ENCODE assay signal across 23 cellular contexts in the genomic region with DNA sequence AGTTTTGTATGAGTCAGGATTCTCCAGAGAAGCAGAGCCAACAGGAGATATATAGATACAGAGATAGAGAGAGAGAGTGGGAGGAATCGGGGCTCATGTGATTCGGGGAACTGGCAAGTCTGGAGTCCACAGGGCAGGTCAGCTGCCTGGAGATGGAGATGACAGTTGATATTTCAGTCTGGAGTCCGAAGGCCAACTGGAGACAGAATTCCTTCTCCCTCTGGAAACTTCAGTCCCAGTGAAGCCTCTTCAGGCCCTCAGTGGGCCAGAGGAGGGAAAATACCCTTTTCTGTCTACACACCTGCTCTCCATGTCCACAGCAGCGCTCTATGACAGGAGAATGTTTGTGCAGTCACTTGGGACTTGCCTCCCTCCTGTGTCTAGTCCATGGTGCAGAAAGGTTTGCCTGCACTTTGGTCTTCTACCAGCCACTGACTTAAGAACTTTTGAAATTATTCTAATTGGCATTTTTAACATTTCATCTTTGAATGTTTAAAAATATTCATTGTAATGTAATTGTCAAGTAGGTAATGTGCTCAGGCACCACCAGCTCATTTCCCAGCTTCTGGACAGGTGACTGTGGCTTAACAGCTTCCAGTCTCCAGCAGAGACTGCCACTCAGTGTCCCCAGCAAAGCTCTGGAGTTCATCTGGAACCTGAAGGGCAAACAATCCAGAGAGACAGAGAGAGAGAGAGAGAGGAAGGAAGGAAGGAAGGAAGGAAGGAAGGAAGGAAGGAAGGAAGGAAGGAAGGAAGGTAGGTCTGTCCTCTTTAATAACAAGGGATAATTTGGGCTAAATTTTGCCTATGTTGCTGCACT. TPM values are rescaled to one million over a fixed set of nuclear protein-coding genes. Genes with fewer than 3 reads are reported as not detected.
DNase-seq lines count a peak whose midpoint lies in the region; ATAC-seq, FAIRE-seq and TF ChIP-seq lines count a peak whose summit lies in the region.
"Had no signal": no experiment of that assay in that cellular context is flagged by ENCODE, and none has a peak within 500 bp of the region (broad histone marks: within the 10 kb centered on the region; RNA-seq: fewer than 3 reads in every experiment).

No MANE protein-coding gene starts in this region.

- H3K9me3 ChIP-seq in HEK293 (ENCODE audit: control insufficient read depth, insufficient read depth, low read depth, low read length) (no peaks in the 10 kb centered on the region), HepG2 (ENCODE audit: low read length) (no peaks in the 10 kb centered on the region)

- no peaks in the 10 kb centered on the region; a peak in 1 of 5 replicates for H3K27me3 ChIP-seq in HepG2 (ENCODE audit: control insufficient read depth in 1 of 2, insufficient read depth in 2 of 2, low read length in 2 of 2)

- H3K79me2 ChIP-seq in HepG2 (ENCODE audit: insufficient read depth, low read length): no peaks in the 10 kb centered on the region

- in situ Hi-C loops in HepG2 (cut with HindIII; ENCODE audit: extremely low pct_ligation_motif_present, low pct_unique_long_range_greater_than_20kb): no loop called here

- POLR2A ChIA-PET in HEK293 (lab: Yijun Ruan, JAX): no interaction called here
- POLR2A ChIA-PET in HepG2 (lab: Yijun Ruan, JAX): interaction anchor here (3.2 kb wide), 1 partner anchor 21 kb away, joined by 10 read pairs; no protein-coding TSS in a partner anchor

- H2AFZ ChIP-seq in HepG2 (ENCODE audit: low read length): no peak overlapping the region

- CTCF ChIA-PET in HEK293 (lab: Yijun Ruan, JAX): no interaction called here
- CTCF ChIA-PET in HepG2 (lab: Yijun Ruan, JAX; ENCODE audit: low intra/inter-chr PET ratio, low total read pairs): no interaction called here

- H3K27ac ChIP-seq in HEK293 (ENCODE audit: extremely low read depth, low read depth, low read length) (no peak overlapping the region), coronary artery (no peak overlapping the region), HepG2 (ENCODE audit: extremely low read length, insufficient read depth, low read length) (peak overlapping the region; percentile 9)
- H3K27ac ChIP-seq: KMS-11 had no signal

- FAIRE-seq in HepG2 (lab: Jason Lieb, UNC): peak; percentile 79
- FAIRE-seq: GM12892 had no signal

- ATAC-seq in HepG2 (peak; percentile 85), GM18867 (IDR thresholded peaks at IDR 0.05; ENCODE audit: unreplicated experiment) (no peak), GM18519 (IDR thresholded peaks at IDR 0.05; ENCODE audit: low FRiP score, unreplicated experiment) (no peak)
- ATAC-seq: CD8-positive, alpha-beta T cell had no signal

- H4K20me1 ChIP-seq in HepG2 (ENCODE audit: insufficient read depth, low read length): no peaks in the 10 kb centered on the region

- TF ChIP-seq POLR2A in HepG2 (IDR thresholded peaks at IDR 0.05; ENCODE audit: insufficient read depth in 1 of 2, low read depth in 2 of 2, low read length in 2 of 2): no peak

- TF ChIP-seq EP300 in HepG2 (IDR thresholded peaks at IDR 0.05; ENCODE audit: low read depth in 2 of 2, low read length in 2 of 2) (no peak), HepG2 (CRISPR knock-in tag; IDR thresholded peaks at IDR 0.05; ENCODE audit: borderline replicate concordance) (no peak)

- DNase-seq in coronary artery (ENCODE audit: low spot score): peak; percentile 24
- peak; percentile 53 for DNase-seq in HepG2 (ENCODE audit: low spot score)
- peak; percentile 26 for DNase-seq in posterior vena cava (ENCODE audit: low spot score)
- no peak for DNase-seq in A172 (ENCODE audit: low spot score)
- no peak for DNase-seq in stimulated activated CD4-positive, alpha-beta T cell treated with anti-CD3 and anti-CD28 coated beads, Interleukin-12 subunit alpha, Interleukin-12 subunit beta, amount 100 ng/mL, for 4 hours
- DNase-seq: ACHN; C1 segment of cervical spinal cord; CD8-positive, alpha-beta T cell; H9; NCI-H1105; NCI-H146; NCI-H2029; NCI-H226; NCI-H510A treated with DMSO at 0.1 percent for 48 hours; NCI-H748 treated with DMSO at 0.1 percent for 48 hours; OCI-M1; Right ventricle myocardium superior; SW 1271 had no signal

- no peak overlapping the region; the same call in 1 of the 2 replicates for H3K9ac ChIP-seq in HepG2 (ENCODE audit: insufficient read depth, low read depth, low read length)
- H3K9ac ChIP-seq: KMS-11 had no signal

- no TSS peak for BruUV-seq in HepG2 (replicated peaks; lab: Mats Ljungman, UMichigan)

- TF ChIP-seq CTCF in HEK293 (tag by site-specific recombination; IDR thresholded peaks at IDR 0.05) (no peak), coronary artery (IDR thresholded peaks at IDR 0.05) (no peak), HepG2 (CRISPR knock-in tag; IDR thresholded peaks at IDR 0.05) (peak; percentile 37; the same call in 1 of the 2 replicates)

- H3K4me1 ChIP-seq in HEK293 (ENCODE audit: control insufficient read depth, insufficient read depth, low read length) (no peaks in the 10 kb centered on the region), HepG2 (ENCODE audit: insufficient read depth, low read length) (peaks cover 50% of the 10 kb centered on the region)

- H3K36me3 ChIP-seq in HEK293 (ENCODE audit: control insufficient read depth in 2 of 2, insufficient read depth in 1 of 2, low read length in 2 of 2) (no peaks in the 10 kb centered on the region), HepG2 (replicated peaks in 1 of 2; ENCODE audit: control insufficient read depth in 1 of 2, insufficient read depth in 2 of 2, low read length in 2 of 2) (no peaks in the 10 kb centered on the region)

- WGBS in HepG2 (ENCODE audit: low lambda C conversion rate): 7% methylated on average over 4 of the region's 4 CpGs

- TF ChIP-seq RAD21 in HepG2 (CRISPR knock-in tag; IDR thresholded peaks at IDR 0.05): no peak

- intact Hi-C loops in HepG2 (cut with micrococcal nuclease; ENCODE audit: unreplicated experiment) (loop anchor here (5.0 kb wide), 1 partner anchor 1011 kb away; no protein-coding TSS in a partner anchor), posterior vena cava (cut with DNase I) (no loop called here)

- H3K4me2 ChIP-seq in HepG2 (ENCODE audit: low read depth, low read length): peak overlapping the region; percentile 77
- H3K4me2 ChIP-seq: KMS-11 had no signal

- H3K4me3 ChIP-seq in HEK293 (ENCODE audit: low read depth, low read length): no peak overlapping the region
- no peak overlapping the region for H3K4me3 ChIP-seq in coronary artery
- peak overlapping the region in 2 of 3 experiments; percentile 23 to 36; a peak in 4 of 6 replicates for H3K4me3 ChIP-seq in HepG2 (replicated peaks in 1 of 3; ENCODE audit: insufficient read depth in 1 of 3, low read depth in 2 of 3, low read length in 3 of 3)

TF ChIP-seq in HEK293, 187 proteins besides CTCF, POLR2A, EP300 and RAD21:
- TF ChIP-seq TCF7L2 (IDR thresholded peaks at IDR 0.05; ENCODE audit: borderline replicate concordance, low read depth, low read length) (no peak), ZNF366 (tag by site-specific recombination; conservative IDR thresholded peaks at IDR 0.05) (peak; percentile 57; the same call in 1 of the 2 replicates)

TF ChIP-seq in HepG2, 621 proteins besides CTCF, POLR2A, EP300 and RAD21 (continues in another document):
- TF ChIP-seq ZSCAN25 (CRISPR knock-in tag; IDR thresholded peaks at IDR 0.05) (no peak), PHF20 (CRISPR knock-in tag; IDR thresholded peaks at IDR 0.05) (no peak), SP140L (CRISPR knock-in tag; IDR thresholded peaks at IDR 0.05; ENCODE audit: borderline replicate concordance) (no peak), ETV5 (CRISPR knock-in tag; IDR thresholded peaks at IDR 0.05; ENCODE audit: borderline replicate concordance) (0 out of 2 replicates have a peak, but pooled peaks have one; percentile 10), STAT5B (CRISPR knock-in tag; IDR thresholded peaks at IDR 0.05) (no peak), CERS6 (CRISPR knock-in tag; IDR thresholded peaks at IDR 0.05) (no peak), MATR3 (CRISPR knock-in tag; IDR thresholded peaks at IDR 0.05) (no peak)

RNA-seq across cellular contexts. Expression of gene AFDN, which starts 43.8 kb away (rescaled TPM):
- total RNA-seq in HepG2 (2016; rRNA removed; fragmentation: Illumina TruSeq; extraction: Trizol) (97.8 and 136 TPM in 2 replicates), posterior vena cava (10 to 100 TPM; 49.3 to 68.6 TPM)
- 82.1 and 86.5 TPM in 2 replicates for total RNA-seq in HepG2 (2016; cell fraction: cytosol; rRNA removed; fragmentation: Illumina TruSeq; extraction: Trizol; ENCODE audit: low read depth)
- 90.9 and 138 TPM in 2 replicates for total RNA-seq in HepG2 (2016; cell fraction: insoluble cytoplasmic fraction; rRNA removed; fragmentation: Illumina TruSeq; extraction: Trizol)
- 67.9 and 80.5 TPM in 2 replicates for total RNA-seq in HepG2 (2016; cell fraction: membrane; rRNA removed; fragmentation: Illumina TruSeq; extraction: Trizol)
- 248 and 270 TPM in 2 replicates for total RNA-seq in HepG2 (2016; cell fraction: nucleus; rRNA removed; fragmentation: Illumina TruSeq; extraction: Trizol)
- polyA plus RNA-seq in HepG2 (2011; rRNA removed): 151 and 156 TPM in 2 replicates
- polyA plus RNA-seq in HepG2 (2011; cell fraction: cytosol; rRNA removed): 52.5 and 65.6 TPM in 2 replicates
- polyA plus RNA-seq in HepG2 (2011; cell fraction: nucleus; rRNA removed): 488 and 509 TPM in 2 replicates
- polyA plus RNA-seq in HepG2 (2012): 141 and 152 TPM in 2 replicates
- 1.8 and 2.1 TPM in 2 replicates for polyA plus RNA-seq in HepG2 (2016; cell fraction: cytosol; fragmentation: Illumina TruSeq; extraction: Trizol; ENCODE audit: low read depth)
- 62.7 and 70.2 TPM in 2 replicates for polyA plus RNA-seq in HepG2 (2016; cell fraction: insoluble cytoplasmic fraction; fragmentation: Illumina TruSeq; extraction: Trizol; ENCODE audit: low read depth)
- 7.1 and 7.2 TPM in 2 replicates for polyA plus RNA-seq in HepG2 (2016; cell fraction: membrane; fragmentation: Illumina TruSeq; extraction: Trizol; ENCODE audit: low read depth)
- polyA plus RNA-seq in HepG2 (2016; cell fraction: nucleus; fragmentation: Illumina TruSeq; extraction: Trizol; ENCODE audit: insufficient read depth, low read depth): 361 and 384 TPM in 2 replicates
- 24.6 and 223 TPM in 2 replicates for polyA minus RNA-seq in HepG2 (2011; rRNA and poly(A)+ RNA removed; ENCODE audit: low replicate concordance)
- 115 and 134 TPM in 2 replicates for polyA minus RNA-seq in HepG2 (2011; cell fraction: cytosol; rRNA and poly(A)+ RNA removed)
- 847 and 897 TPM in 2 replicates for polyA minus RNA-seq in HepG2 (2011; cell fraction: nucleus; rRNA and poly(A)+ RNA removed)
- total RNA-seq in A172 (2014; rRNA removed; shearing (Covaris generic)): 29.9 and 36.3 TPM in 2 replicates

Comparison
In these comparisons a context has a peak if more than half of its experiments do, and no peak if none do; other contexts are left out.
1. H3K4me3 ChIP-seq: peak in HepG2 (2 of 3); none in HEK293 (single experiment) and coronary artery (single experiment).
2. DNase-seq: peak in coronary artery (single experiment), HepG2 (single experiment) and posterior vena cava (single experiment); none in A172 (single experiment) and stimulated activated CD4-positive, alpha-beta T cell treated with anti-CD3 and anti-CD28 coated beads, Interleukin-12 subunit alpha, Interleukin-12 subunit beta, amount 100 ng/mL, for 4 hours (single experiment).
3. Of the 63 proteins assayed by ChIP-seq in both HepG2 and HEK293: peak only in HepG2: CTCF, ZBTB20, ZBTB26, ZFP37, ZNF292, ZNF580 and 1 more; only in HEK293: none; in both: none; in neither: 56.